ENCODE assay signal across 8 cellular contexts in the genomic region with DNA sequence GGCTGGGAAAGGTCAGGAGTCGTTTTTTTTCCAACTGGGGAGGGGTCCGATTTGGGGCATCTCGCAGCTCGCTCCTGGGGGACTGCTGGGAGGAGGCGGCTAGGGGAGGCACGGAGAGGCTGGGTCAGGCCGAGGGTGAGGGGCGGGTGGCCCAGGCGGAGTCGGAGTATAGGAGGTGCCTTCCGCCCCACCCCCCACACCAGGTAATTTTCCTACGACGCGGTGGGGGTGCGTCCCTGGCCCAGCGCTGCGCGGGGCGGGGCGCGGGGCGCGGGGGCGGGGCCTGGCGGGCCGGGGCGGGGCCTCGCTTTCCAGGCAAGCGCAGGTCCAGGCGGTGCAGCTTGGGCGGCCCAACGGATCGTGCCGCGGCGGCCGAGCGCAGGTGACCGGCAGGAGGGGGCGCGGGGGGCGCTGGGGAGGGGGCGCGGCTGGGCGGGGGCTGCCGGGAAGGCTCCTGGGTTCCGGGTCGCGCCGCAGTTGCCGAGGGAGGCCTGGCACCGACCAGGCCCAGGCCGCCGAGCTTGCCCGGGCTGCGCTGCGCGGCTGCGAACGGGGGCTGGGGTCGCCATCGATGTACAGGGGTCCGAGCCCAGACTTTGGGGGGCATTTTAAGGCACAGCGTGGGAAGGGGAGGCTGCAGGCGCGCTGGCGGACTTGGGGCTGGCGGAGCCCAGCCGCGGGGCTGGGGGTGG. TPM values are rescaled to one million over a fixed set of nuclear protein-coding genes. Genes with fewer than 3 reads are reported as not detected.
A peak's percentile ranks its signal among the peaks of the same experiment; 100 is the strongest.
DNase-seq lines count a peak whose midpoint lies in the region; ATAC-seq and TF ChIP-seq lines count a peak whose summit lies in the region.

A gene with protein sequence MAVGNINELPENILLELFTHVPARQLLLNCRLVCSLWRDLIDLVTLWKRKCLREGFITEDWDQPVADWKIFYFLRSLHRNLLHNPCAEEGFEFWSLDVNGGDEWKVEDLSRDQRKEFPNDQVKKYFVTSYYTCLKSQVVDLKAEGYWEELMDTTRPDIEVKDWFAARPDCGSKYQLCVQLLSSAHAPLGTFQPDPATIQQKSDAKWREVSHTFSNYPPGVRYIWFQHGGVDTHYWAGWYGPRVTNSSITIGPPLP (plus strand): TSS at position 307 of the 692 bp plus-strand sequence. CDS start 959 bp downstream, outside the sequence.

- H3K9me3 Mint-ChIP-seq in stimulated activated naive B cell treated with anti-CD40 and anti-IgM and Interleukin-4, amounts not matched to agents 10 μg/mL and 1 μg/mL and 100 μg/mL, for 72 hours: no peaks in the 10 kb centered on the region

- H3K9ac ChIP-seq in BLaER1 treated with 17β-estradiol and CSF1 and Interleukin-3, amounts not matched to agents 10 nM and 100 nM: peak within 1 kb of the TSS; percentile 33 to 77 (median 67); a peak in 20 of 22 replicates
- peak within 1 kb of the TSS; percentile 44 for H3K9ac ChIP-seq in muscle layer of colon (ENCODE audit: low read length)

- no peaks in the 10 kb centered on the region for H3K9me3 ChIP-seq in BLaER1 treated with 17β-estradiol and CSF1 and Interleukin-3, amounts not matched to agents 10 nM and 100 nM (replicated peaks in 1 of 11)
- H3K9me3 ChIP-seq in MG63: no peaks in the 10 kb centered on the region
- H3K9me3 ChIP-seq in muscle layer of colon (ENCODE audit: low read length): no peaks in the 10 kb centered on the region
- no peaks in the 10 kb centered on the region for H3K9me3 ChIP-seq in SJCRH30 (replicated peaks)

- peak; percentile 73 for ATAC-seq in GM19463 (IDR thresholded peaks at IDR 0.05; ENCODE audit: unreplicated experiment)
- peak; percentile 73 to 83 for ATAC-seq in stimulated activated naive B cell treated with anti-CD40 and anti-IgM and Interleukin-4, amounts not matched to agents 10 μg/mL and 1 μg/mL and 100 μg/mL, for 72 hours (replicated peaks)

- peaks cover 16 to 28% of the 10 kb centered on the region in 2 donors for H3K4me1 Mint-ChIP-seq in stimulated activated naive B cell treated with anti-CD40 and anti-IgM and Interleukin-4, amounts not matched to agents 10 μg/mL and 1 μg/mL and 100 μg/mL, for 72 hours

- H4K20me1 ChIP-seq in BLaER1 treated with 17β-estradiol and CSF1 and Interleukin-3, amounts not matched to agents 10 nM and 100 nM: peaks cover 0 to 12% (median 0%) of the 10 kb centered on the region in 11 experiments; a peak in 5 of 22 replicates

- peak within 1 kb of the TSS; percentile 80 to 87 for H3K4me3 Mint-ChIP-seq in stimulated activated naive B cell treated with anti-CD40 and anti-IgM and Interleukin-4, amounts not matched to agents 10 μg/mL and 1 μg/mL and 100 μg/mL, for 72 hours

- peak within 1 kb of the TSS in 2 of 11 experiments; percentile 30 to 48; a peak in 3 of 22 replicates for H3K27ac ChIP-seq in BLaER1 treated with 17β-estradiol and CSF1 and Interleukin-3, amounts not matched to agents 10 nM and 100 nM
- H3K27ac ChIP-seq in muscle layer of colon (ENCODE audit: low read depth, low read length) (no peak within 1 kb of the TSS), SJCRH30 (no peak within 1 kb of the TSS)

- peaks cover 0 to 25% (median 4%) of the 10 kb centered on the region in 11 experiments; a peak in 10 of 22 replicates for H3K36me3 ChIP-seq in BLaER1 treated with 17β-estradiol and CSF1 and Interleukin-3, amounts not matched to agents 10 nM and 100 nM
- peaks cover 13% of the 10 kb centered on the region for H3K36me3 ChIP-seq in MG63
- H3K36me3 ChIP-seq in muscle layer of colon (ENCODE audit: insufficient read depth, low read length): peaks cover 4% of the 10 kb centered on the region
- no peaks in the 10 kb centered on the region for H3K36me3 ChIP-seq in SJCRH30

- H3K4me2 ChIP-seq in BLaER1 treated with 17β-estradiol and CSF1 and Interleukin-3, amounts not matched to agents 10 nM and 100 nM: peak within 1 kb of the TSS; percentile 81 to 97 (median 90)

- peak within 1 kb of the TSS; percentile 52 to 72 (median 61) for H3K4me3 ChIP-seq in BLaER1 treated with 17β-estradiol and CSF1 and Interleukin-3, amounts not matched to agents 10 nM and 100 nM
- peak within 1 kb of the TSS; percentile 48 for H3K4me3 ChIP-seq in MG63
- peak within 1 kb of the TSS; percentile 75 for H3K4me3 ChIP-seq in epithelial cell of esophagus (ENCODE audit: low read length)
- H3K4me3 ChIP-seq in muscle layer of colon (ENCODE audit: low read depth in 1 of 2, low read length in 2 of 2): peak within 1 kb of the TSS; percentile 47 to 68
- H3K4me3 ChIP-seq in SJCRH30: no peak within 1 kb of the TSS

- peaks cover 20 to 57% (median 41%) of the 10 kb centered on the region in 11 experiments for H3K27me3 ChIP-seq in BLaER1 treated with 17β-estradiol and CSF1 and Interleukin-3, amounts not matched to agents 10 nM and 100 nM
- H3K27me3 ChIP-seq in MG63 (no peaks in the 10 kb centered on the region), muscle layer of colon (ENCODE audit: control insufficient read depth in 1 of 2, insufficient read depth in 2 of 2, low read length in 2 of 2) (peaks cover 6 to 12% of the 10 kb centered on the region in 2 donors), SJCRH30 (peaks cover 15% of the 10 kb centered on the region)

- peaks cover 10 to 57% (median 27%) of the 10 kb centered on the region in 10 experiments for H3K4me1 ChIP-seq in BLaER1 treated with 17β-estradiol and CSF1 and Interleukin-3, amounts not matched to agents 10 nM and 100 nM
- H3K4me1 ChIP-seq in muscle layer of colon (ENCODE audit: insufficient read depth, low read length): peaks cover 16% of the 10 kb centered on the region
- no peaks in the 10 kb centered on the region for H3K4me1 ChIP-seq in SJCRH30

- H3K36me3 Mint-ChIP-seq in stimulated activated naive B cell treated with anti-CD40 and anti-IgM and Interleukin-4, amounts not matched to agents 10 μg/mL and 1 μg/mL and 100 μg/mL, for 72 hours: peaks cover 4 to 8% of the 10 kb centered on the region in 2 donors

- H3K27ac Mint-ChIP-seq in stimulated activated naive B cell treated with anti-CD40 and anti-IgM and Interleukin-4, amounts not matched to agents 10 μg/mL and 1 μg/mL and 100 μg/mL, for 72 hours: peak within 1 kb of the TSS; percentile 20

- DNase-seq in MG63 (peak; percentile 29), epithelial cell of esophagus (ENCODE audit: low read depth) (peak; percentile 67), SJCRH30 (no peak)
- peak; percentile 82 for DNase-seq in activated CD8-positive, alpha-beta memory T cell treated with anti-CD3 and anti-CD28 coated beads, Interleukin-2, amount 50 U/mL, for 48 hours
- DNase-seq in stimulated activated naive B cell treated with anti-CD40 and anti-IgM and Interleukin-4, amounts not matched to agents 10 μg/mL and 1 μg/mL and 100 μg/mL, for 72 hours: no peak

- no peak for TF ChIP-seq CTCF in epithelial cell of esophagus (IDR thresholded peaks at IDR 0.05; ENCODE audit: insufficient read depth, low read depth, low read length, missing control alignments)

- peaks cover 4 to 5% of the 10 kb centered on the region in 2 donors for H3K27me3 Mint-ChIP-seq in stimulated activated naive B cell treated with anti-CD40 and anti-IgM and Interleukin-4, amounts not matched to agents 10 μg/mL and 1 μg/mL and 100 μg/mL, for 72 hours

RNA-seq across cellular contexts. Expression of the gene that starts here (rescaled TPM):
- 11.3 and 23.1 TPM in 2 replicates for total RNA-seq in MG63 (2014; rRNA removed; shearing (Covaris generic); ENCODE audit: low replicate concordance)
- not detected in 2 replicates for total RNA-seq in SJCRH30 (2014; rRNA removed; shearing (Covaris generic))

Comparison
In these comparisons a context has a peak if more than half of its experiments do, and no peak if none do; other contexts are left out.
1. RNA of the gene that starts here (total RNA-seq): 11.3 to 23.1 TPM in MG63; not detected in SJCRH30; every median in the first group is over 10 times any median in the second.
2. DNase-seq: peak in MG63 (single experiment), activated CD8-positive, alpha-beta memory T cell treated with anti-CD3 and anti-CD28 coated beads, Interleukin-2, amount 50 U/mL, for 48 hours (single experiment) and epithelial cell of esophagus (single experiment); none in stimulated activated naive B cell treated with anti-CD40 and anti-IgM and Interleukin-4, amounts not matched to agents 10 μg/mL and 1 μg/mL and 100 μg/mL, for 72 hours (single experiment) and SJCRH30 (0 of 2).